In the genomic region with DNA sequence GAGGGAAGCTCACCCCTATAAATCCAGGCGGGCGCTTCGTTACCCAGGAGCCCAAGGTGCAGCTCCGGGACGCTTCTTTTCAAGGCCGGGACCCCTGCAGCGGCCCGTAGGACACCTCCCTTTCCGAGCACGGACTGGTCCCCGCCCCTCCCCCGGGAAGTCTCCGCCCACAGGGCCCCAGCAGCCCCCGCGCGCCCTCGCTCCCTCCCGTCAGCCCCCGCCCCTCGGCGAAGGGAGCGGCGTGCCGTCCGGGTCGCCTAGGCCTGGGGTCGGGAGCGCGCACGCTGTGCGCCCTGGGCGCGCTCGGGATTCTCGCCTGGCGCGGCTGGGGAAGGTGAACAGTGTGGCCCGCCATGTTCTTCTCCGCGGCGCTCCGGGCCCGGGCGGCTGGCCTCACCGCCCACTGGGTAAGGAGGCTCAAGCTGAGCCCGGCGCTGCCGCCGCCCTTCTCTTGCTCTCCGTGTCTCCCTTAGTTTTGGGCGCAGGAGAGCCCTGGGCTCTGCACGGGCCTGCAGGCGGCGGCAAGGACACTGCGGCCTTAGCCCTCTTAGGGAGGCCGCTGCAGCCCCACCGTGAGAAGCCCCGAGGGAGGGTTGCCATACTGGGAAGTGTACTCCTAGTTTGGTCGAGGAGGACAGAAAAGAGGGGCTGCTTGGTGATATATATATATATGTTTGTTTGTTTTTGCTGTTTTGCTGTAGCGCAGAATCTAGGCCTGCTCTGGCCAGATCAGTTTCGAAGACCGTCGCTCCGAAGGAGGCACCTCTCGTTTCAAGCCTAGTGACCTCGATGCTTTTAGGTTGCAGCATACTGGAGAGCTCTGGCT, we compare ENCODE assay signal across 8 cellular contexts. TPM values are rescaled to one million over a fixed set of nuclear protein-coding genes. Genes with fewer than 3 reads are reported as not detected.
DNase-seq lines count a peak whose midpoint lies in the region; ATAC-seq and TF ChIP-seq lines count a peak whose summit lies in the region.

Gene NDUFV2 (plus strand): TSS at position 309 of the 826 bp plus-strand sequence. CDS start 45 bp downstream, at position 354.

- intact Hi-C loops in Caco-2 (cut with micrococcal nuclease; ENCODE audit: unreplicated experiment) = loop anchor here (1.0 to 2.0 kb wide), 4 partner anchors 8 to 373 kb away; partner anchors contain the start of genes ANKRD12 and RALBP1

- peak within 1 kb of the TSS; percentile 48 for H3K4me3 ChIP-seq in Caco-2 (ENCODE audit: low read depth, low read length)

- H3K9me3 ChIP-seq in Caco-2 = no peaks in the 10 kb centered on the region

- DNase-seq in Caco-2 (peak; percentile 95 to 99), HUDEP-2 (lab: John Stamatoyannopoulos, UW; ENCODE audit: unreplicated experiment in 76 of 76) (peak in 74 of 76 experiments; percentile 7 to 99 (median 83)), NOMO-1 treated with dmso at 0.1 percent for 144 hours (lab: John Stamatoyannopoulos, UW; ENCODE audit: unreplicated experiment) (peak; percentile 96), memory B cell (ENCODE audit: low spot score in 2 of 2) (peak; percentile 97 to 98)
- DNase-seq in activated CD8-positive, alpha-beta memory T cell treated with anti-CD3 and anti-CD28 coated beads for 48 hours (ENCODE audit: low read depth in 2 of 3, low spot score in 2 of 3) = peak; percentile 93 to 96 (median 94)
- peak; percentile 97 to 98 (median 98) for DNase-seq in effector memory CD8-positive, alpha-beta T cell
- DNase-seq in stimulated activated CD8-positive, alpha-beta memory T cell treated with anti-CD3 and anti-CD28 coated beads, Interleukin-12 subunit alpha, Interleukin-12 subunit beta, amount 100 ng/mL, for 1 hour (ENCODE audit: low read depth) = peak; percentile 94

- H3K4me3 Mint-ChIP-seq in Caco-2 (ENCODE audit: unreplicated experiment) (peak within 1 kb of the TSS; percentile 85), memory B cell (peak within 1 kb of the TSS; percentile 97)
- peak within 1 kb of the TSS; percentile 95 to 96 for H3K4me3 Mint-ChIP-seq in effector memory CD8-positive, alpha-beta T cell

- POLR2A ChIA-PET in Caco-2 (lab: Charles Lee) = interaction anchor here (1.0 to 3.2 kb wide), 2 partner anchors 20 to 34 kb away, joined by 4 to 19 read pairs; partner anchors contain the start of gene ANKRD12

- no TSS peak for BruUV-seq in Caco-2 (replicated peaks; lab: Mats Ljungman, UMichigan)

- H3K27me3 Mint-ChIP-seq in Caco-2 (ENCODE audit: insufficient read depth, unreplicated experiment) (no peaks in the 10 kb centered on the region), memory B cell (no peaks in the 10 kb centered on the region)
- H3K27me3 Mint-ChIP-seq in effector memory CD8-positive, alpha-beta T cell = no peaks in the 10 kb centered on the region

- H3K27me3 ChIP-seq in Caco-2 (replicated peaks; ENCODE audit: control insufficient read depth, insufficient read depth, low read length) = no peaks in the 10 kb centered on the region

- H3K36me3 ChIP-seq in Caco-2 (ENCODE audit: control insufficient read depth, insufficient read depth, low read length) = no peaks in the 10 kb centered on the region

- ATAC-seq in GM21390 (IDR thresholded peaks at IDR 0.05; ENCODE audit: unreplicated experiment) = peak; percentile 91
- ATAC-seq in effector memory CD8-positive, alpha-beta T cell (replicated peaks) = peak; percentile 87
- peak; percentile 85 for ATAC-seq in memory B cell (ENCODE audit: low read depth)

- H3K9me3 Mint-ChIP-seq in Caco-2 (ENCODE audit: unreplicated experiment) (no peaks in the 10 kb centered on the region), memory B cell (no peaks in the 10 kb centered on the region)
- no peaks in the 10 kb centered on the region for H3K9me3 Mint-ChIP-seq in effector memory CD8-positive, alpha-beta T cell

- CTCF ChIA-PET in Caco-2 (lab: Charles Lee) = interaction anchor here (1.7 kb wide), 1 partner anchor 34 kb away, joined by 6 read pairs; the partner anchor contains the start of gene ANKRD12

- H3K4me1 Mint-ChIP-seq in Caco-2 (ENCODE audit: low read depth, unreplicated experiment) (peaks cover 18% of the 10 kb centered on the region), memory B cell (peaks cover 32% of the 10 kb centered on the region)
- peaks cover 48 to 60% of the 10 kb centered on the region in 2 donors for H3K4me1 Mint-ChIP-seq in effector memory CD8-positive, alpha-beta T cell (ENCODE audit: low read depth in 2 of 2)

- H3K4me1 ChIP-seq in Caco-2 = peaks cover 29% of the 10 kb centered on the region

- no peak for TF ChIP-seq CTCF in Caco-2 (IDR thresholded peaks at IDR 0.05; ENCODE audit: insufficient read depth in 1 of 2, low read depth in 1 of 2, low read length in 1 of 2, severe bottlenecking in 1 of 2, unreplicated experiment in 1 of 2)

- peak within 1 kb of the TSS; percentile 96 for H3K27ac Mint-ChIP-seq in Caco-2 (ENCODE audit: unreplicated experiment)
- peak within 1 kb of the TSS; percentile 97 to 98 for H3K27ac Mint-ChIP-seq in effector memory CD8-positive, alpha-beta T cell
- H3K27ac Mint-ChIP-seq in memory B cell = peak within 1 kb of the TSS; percentile 93

- peaks cover 31% of the 10 kb centered on the region for H3K36me3 Mint-ChIP-seq in Caco-2 (ENCODE audit: insufficient read depth, unreplicated experiment)
- peaks cover 10% of the 10 kb centered on the region for H3K36me3 Mint-ChIP-seq in effector memory CD8-positive, alpha-beta T cell (ENCODE audit: insufficient read depth)
- peaks cover 8% of the 10 kb centered on the region for H3K36me3 Mint-ChIP-seq in memory B cell

RNA-seq across cellular contexts. Expression of gene NDUFV2, which starts in this region (rescaled TPM):
- 211 and 220 TPM in 2 replicates for total RNA-seq in Caco-2 (2022)

Comparison
In these comparisons a context has a peak if more than half of its experiments do, and no peak if none do; other contexts are left out.
1. Peak in every context shown above with its lines: DNase-seq, ATAC-seq and H3K4me3 ChIP-seq.